20 cellular contexts compared by ENCODE assay signal in the genomic region with DNA sequence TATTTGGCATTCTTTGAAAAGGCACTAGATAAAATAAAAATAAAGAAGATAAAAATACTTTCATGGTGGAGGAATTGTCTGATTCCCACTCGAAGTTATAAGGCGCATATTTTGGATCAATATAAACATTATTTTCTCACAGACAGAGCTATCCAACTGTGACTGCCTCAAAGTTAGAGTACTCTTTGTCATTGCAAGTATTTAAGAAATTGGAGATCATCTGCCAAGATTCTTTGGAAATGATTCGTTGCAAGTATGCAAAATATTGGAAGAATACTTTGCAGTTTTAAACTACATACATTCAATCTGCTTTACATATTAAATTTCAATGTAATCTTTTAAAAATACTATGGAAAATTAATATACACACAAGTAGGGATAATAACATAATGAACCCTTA. TPM values are rescaled to one million over a fixed set of nuclear protein-coding genes. Genes with fewer than 3 reads are reported as not detected.
DNase-seq lines count a peak whose midpoint lies in the region; FAIRE-seq and TF ChIP-seq lines count a peak whose summit lies in the region.
"Had no signal": no experiment of that assay in that cellular context is flagged by ENCODE, and none has a peak within 500 bp of the region (broad histone marks: within the 10 kb centered on the region; RNA-seq: fewer than 3 reads in every experiment).

No MANE protein-coding gene starts in this region.

- no peak overlapping the region for H3K4me3 ChIP-seq in astrocyte (ENCODE audit: insufficient read depth, low read depth, low read length)
- no peak overlapping the region for H3K4me3 ChIP-seq in fibroblast of mammary gland (ENCODE audit: control insufficient read depth, low read depth, low read length)
- no peak overlapping the region for H3K4me3 ChIP-seq in skeletal muscle satellite cell (ENCODE audit: low read length)
- no peak overlapping the region for H3K4me3 ChIP-seq in A673 (ENCODE audit: low read depth, low read length, poor library complexity, severe bottlenecking)
- H3K4me3 ChIP-seq: BLaER1 had no signal

- no TSS peak for BruUV-seq in A673 (replicated peaks; lab: Mats Ljungman, UMichigan)

- H3K4me1 Mint-ChIP-seq in astrocyte (ENCODE audit: low read depth, unreplicated experiment): peaks cover 1% of the 10 kb centered on the region
- H3K4me1 Mint-ChIP-seq: H9 had no signal

- TF ChIP-seq CTCF in astrocyte (IDR thresholded peaks at IDR 0.05; ENCODE audit: insufficient read depth, low read depth, low read length): no peak
- no peak for TF ChIP-seq CTCF in fibroblast of mammary gland (conservative IDR thresholded peaks at IDR 0.05; ENCODE audit: control insufficient read depth, insufficient read depth, low read depth, low read length)
- TF ChIP-seq CTCF in A673 (conservative IDR thresholded peaks at IDR 0.05; ENCODE audit: low read depth, low read length): no peak

- no peaks in the 10 kb centered on the region for H3K27me3 ChIP-seq in astrocyte (ENCODE audit: insufficient read depth, low read length)
- H3K27me3 ChIP-seq in skeletal muscle satellite cell (ENCODE audit: control insufficient read depth, insufficient read depth, low read length): no peaks in the 10 kb centered on the region
- no peaks in the 10 kb centered on the region for H3K27me3 ChIP-seq in A673 (replicated peaks; ENCODE audit: insufficient read depth, low read depth, low read length, poor library complexity)
- H3K27me3 ChIP-seq: BLaER1 had no signal

- H3K36me3 Mint-ChIP-seq in astrocyte (ENCODE audit: low read depth, unreplicated experiment): no peaks in the 10 kb centered on the region
- H3K36me3 Mint-ChIP-seq: CD8-positive, alpha-beta T cell had no signal

- no peak overlapping the region for H2AFZ ChIP-seq in astrocyte (ENCODE audit: low read depth, low read length)

- no peak overlapping the region for H3K27ac ChIP-seq in astrocyte (ENCODE audit: low read depth, low read length)
- no peak overlapping the region for H3K27ac ChIP-seq in A673 (ENCODE audit: low read depth, low read length, poor library complexity, severe bottlenecking)
- H3K27ac ChIP-seq: BLaER1 had no signal

- no peak overlapping the region for H3K27ac Mint-ChIP-seq in astrocyte (ENCODE audit: unreplicated experiment)
- H3K27ac Mint-ChIP-seq: CD8-positive, alpha-beta T cell; H9 had no signal

- H4K20me1 ChIP-seq in astrocyte (ENCODE audit: insufficient read depth, low read length): no peaks in the 10 kb centered on the region
- H4K20me1 ChIP-seq: BLaER1 had no signal

- H3K9ac ChIP-seq in astrocyte (ENCODE audit: low read length): no peak overlapping the region
- no peak overlapping the region for H3K9ac ChIP-seq in skeletal muscle satellite cell (ENCODE audit: low read depth, low read length)
- H3K9ac ChIP-seq: BLaER1 had no signal

- H3K4me2 ChIP-seq in astrocyte (ENCODE audit: low read length) (no peak overlapping the region), skeletal muscle satellite cell (ENCODE audit: low read length) (peak overlapping the region; percentile 31)
- H3K4me2 ChIP-seq: BLaER1 had no signal

- no peak overlapping the region for H3K4me3 Mint-ChIP-seq in astrocyte (ENCODE audit: unreplicated experiment)
- H3K4me3 Mint-ChIP-seq: CD8-positive, alpha-beta T cell; H9 had no signal

- H3K4me1 ChIP-seq in astrocyte (ENCODE audit: insufficient read depth, low read length) (peaks cover 6% of the 10 kb centered on the region), skeletal muscle satellite cell (ENCODE audit: control insufficient read depth, insufficient read depth, low read length) (peaks cover 16% of the 10 kb centered on the region), A673 (ENCODE audit: insufficient read depth, low read length, poor library complexity, severe bottlenecking) (no peaks in the 10 kb centered on the region)

- POLR2A ChIA-PET in A673 (lab: Charles Lee; ENCODE audit: low non-redundant PET): no interaction called here

- DNase-seq in GM03348 (ENCODE audit: low spot score): peak; percentile 53
- peak; percentile 11 for DNase-seq in astrocyte (ENCODE audit: low read depth)
- DNase-seq in fibroblast of mammary gland (ENCODE audit: low read depth): peak; percentile 11
- DNase-seq in A673 (ENCODE audit: low spot score): no peak
- DNase-seq in stimulated activated naive CD4-positive, alpha-beta T cell (lab: John Stamatoyannopoulos, UW): no peak
- no peak for DNase-seq in DMS 273 treated with DMSO at 0.1 percent for 48 hours (lab: John Stamatoyannopoulos, UW)
- DNase-seq: Calu3; CD8-positive, alpha-beta T cell; DMS53; H9; KBM-7; NCI-H1105 treated with DMSO at 0.1 percent for 48 hours; NCI-H1694 treated with DMSO at 0.1 percent for 48 hours; NCI-H2107; NCI-H510A; NCI-H748 treated with DMSO at 0.1 percent for 48 hours; NK-92 treated with Interleukin-12 subunit alpha and Interleukin-12 subunit beta, amount 100 ng/mL, for 24 hours had no signal

- H3K9me3 ChIP-seq in astrocyte (ENCODE audit: insufficient read depth, low read depth, low read length) (peaks cover 3% of the 10 kb centered on the region), skeletal muscle satellite cell (replicated peaks; ENCODE audit: low read length) (no peaks in the 10 kb centered on the region), A673 (ENCODE audit: low read depth, low read length, poor library complexity, severe bottlenecking) (no peaks in the 10 kb centered on the region)
- H3K9me3 ChIP-seq: BLaER1 had no signal

- no peak for FAIRE-seq in astrocyte (lab: Jason Lieb, UNC)
- FAIRE-seq: RCC 7860 had no signal

- no peaks in the 10 kb centered on the region for H3K9me3 Mint-ChIP-seq in astrocyte (ENCODE audit: unreplicated experiment)
- H3K9me3 Mint-ChIP-seq: CD8-positive, alpha-beta T cell; H9 had no signal

- no peaks in the 10 kb centered on the region for H3K36me3 ChIP-seq in astrocyte (ENCODE audit: insufficient read depth, low read length)
- H3K36me3 ChIP-seq in skeletal muscle satellite cell (ENCODE audit: insufficient read depth, low read length): no peaks in the 10 kb centered on the region
- no peaks in the 10 kb centered on the region for H3K36me3 ChIP-seq in A673 (ENCODE audit: insufficient read depth, low read length, poor library complexity, severe bottlenecking)
- H3K36me3 ChIP-seq: BLaER1 had no signal

- peaks cover 5% of the 10 kb centered on the region for H3K27me3 Mint-ChIP-seq in astrocyte (ENCODE audit: low read depth, unreplicated experiment)

- intact Hi-C loops in A673 (cut with micrococcal nuclease; ENCODE audit: unreplicated experiment): no loop called here

- CTCF ChIA-PET in A673 (lab: Charles Lee): no interaction called here

- no peaks in the 10 kb centered on the region for H3K79me2 ChIP-seq in astrocyte (ENCODE audit: insufficient read depth, low read length)

RNA-seq across cellular contexts. Expression of gene EEF1E1, which starts 10.9 kb away (rescaled TPM):
- total RNA-seq in astrocyte (35.5 and 44.5 TPM in 2 replicates), A673 (2021) (124 and 147 TPM in 2 replicates)
- 47.0 and 60.1 TPM in 2 replicates for total RNA-seq in skeletal muscle satellite cell (2012; rRNA removed)

RNA-seq across cellular contexts. Expression of gene BLOC1S5, which starts 49.1 kb away (rescaled TPM):
- 8.2 and 8.4 TPM in 2 replicates for total RNA-seq in astrocyte
- total RNA-seq in skeletal muscle satellite cell (2012; rRNA removed): 6.3 and 10.4 TPM in 2 replicates
- total RNA-seq in A673 (2021): 21.8 and 22.6 TPM in 2 replicates

Comparison
In these comparisons a context has a peak if more than half of its experiments do, and no peak if none do; other contexts are left out.
1. DNase-seq: peak in GM03348 (single experiment), astrocyte (single experiment) and fibroblast of mammary gland (single experiment); none in A673 (single experiment), stimulated activated naive CD4-positive, alpha-beta T cell (0 of 6) and DMS 273 treated with DMSO at 0.1 percent for 48 hours (single experiment).